In genomic region chr19:37064886-37065285, GRCh38 we compare ENCODE assay signal across 7 cellular contexts. TPM values are rescaled to one million over a fixed set of nuclear protein-coding genes. Genes with fewer than 3 reads are reported as not detected.
DNase-seq lines count a peak whose midpoint lies in the region; ATAC-seq lines count a peak whose summit lies in the region.
"Not testable (repeated sequence)": the region's sequence is repeated elsewhere in the genome, so short reads cannot be mapped to it uniquely, and the experiment has no call there.

No MANE protein-coding gene starts in this region.

- not testable (repeated sequence) for H3K36me3 ChIP-seq in SJCRH30

- not testable (repeated sequence) for H3K4me1 ChIP-seq in SJCRH30

- H3K27me3 ChIP-seq in SJCRH30: not testable (repeated sequence)

- not testable (repeated sequence) for H3K27ac ChIP-seq in SJCRH30

- peaks cover 13 to 20% of the 10 kb centered on the region in 2 donors for H3K9me3 Mint-ChIP-seq in stimulated activated naive B cell treated with anti-CD40 and anti-IgM and Interleukin-4, amounts not matched to agents 10 μg/mL and 1 μg/mL and 100 μg/mL, for 72 hours

- not testable (repeated sequence) for H3K4me1 Mint-ChIP-seq in stimulated activated naive B cell treated with anti-CD40 and anti-IgM and Interleukin-4, amounts not matched to agents 10 μg/mL and 1 μg/mL and 100 μg/mL, for 72 hours

- H3K36me3 Mint-ChIP-seq in stimulated activated naive B cell treated with anti-CD40 and anti-IgM and Interleukin-4, amounts not matched to agents 10 μg/mL and 1 μg/mL and 100 μg/mL, for 72 hours: peaks cover 12 to 25% of the 10 kb centered on the region in 2 donors

- H3K4me3 Mint-ChIP-seq in stimulated activated naive B cell treated with anti-CD40 and anti-IgM and Interleukin-4, amounts not matched to agents 10 μg/mL and 1 μg/mL and 100 μg/mL, for 72 hours: not testable (repeated sequence)

- peaks cover 11% of the 10 kb centered on the region for H3K9me3 ChIP-seq in SJCRH30 (replicated peaks)

- ATAC-seq in stimulated activated naive B cell treated with anti-CD40 and anti-IgM and Interleukin-4, amounts not matched to agents 10 μg/mL and 1 μg/mL and 100 μg/mL, for 72 hours (replicated peaks): not testable (repeated sequence)

- H3K27me3 Mint-ChIP-seq in stimulated activated naive B cell treated with anti-CD40 and anti-IgM and Interleukin-4, amounts not matched to agents 10 μg/mL and 1 μg/mL and 100 μg/mL, for 72 hours: not testable (repeated sequence)

- DNase-seq in DMS 273 (lab: John Stamatoyannopoulos, UW; ENCODE audit: unreplicated experiment): peak; percentile 36
- DNase-seq in NCI-H2171 treated with DMSO at 0.1 percent for 48 hours (lab: John Stamatoyannopoulos, UW): peak; percentile 34
- DNase-seq in NCI-H82 treated with DMSO at 0.1 percent for 48 hours (lab: John Stamatoyannopoulos, UW; ENCODE audit: unreplicated experiment): peak; percentile 72
- DNase-seq in SJCRH30: peak; percentile 20 to 23
- peak; percentile 2 for DNase-seq in amniotic epithelial cell (ENCODE audit: low read depth)
- peak; percentile 21 for DNase-seq in iris pigment epithelial cell (ENCODE audit: low read depth)
- not testable (repeated sequence) for DNase-seq in stimulated activated naive B cell treated with anti-CD40 and anti-IgM and Interleukin-4, amounts not matched to agents 10 μg/mL and 1 μg/mL and 100 μg/mL, for 72 hours

- H3K4me3 ChIP-seq in SJCRH30: not testable (repeated sequence)

- peak overlapping the region; percentile 11 for H3K27ac Mint-ChIP-seq in stimulated activated naive B cell treated with anti-CD40 and anti-IgM and Interleukin-4, amounts not matched to agents 10 μg/mL and 1 μg/mL and 100 μg/mL, for 72 hours

RNA-seq across cellular contexts. Expression of gene ZNF420, which starts 13.3 kb away (rescaled TPM):
- total RNA-seq in SJCRH30 (2014; rRNA removed; shearing (Covaris generic)): 20.9 and 21.8 TPM in 2 replicates
